ENCODE assay signal across 8 cellular contexts in the genomic region with DNA sequence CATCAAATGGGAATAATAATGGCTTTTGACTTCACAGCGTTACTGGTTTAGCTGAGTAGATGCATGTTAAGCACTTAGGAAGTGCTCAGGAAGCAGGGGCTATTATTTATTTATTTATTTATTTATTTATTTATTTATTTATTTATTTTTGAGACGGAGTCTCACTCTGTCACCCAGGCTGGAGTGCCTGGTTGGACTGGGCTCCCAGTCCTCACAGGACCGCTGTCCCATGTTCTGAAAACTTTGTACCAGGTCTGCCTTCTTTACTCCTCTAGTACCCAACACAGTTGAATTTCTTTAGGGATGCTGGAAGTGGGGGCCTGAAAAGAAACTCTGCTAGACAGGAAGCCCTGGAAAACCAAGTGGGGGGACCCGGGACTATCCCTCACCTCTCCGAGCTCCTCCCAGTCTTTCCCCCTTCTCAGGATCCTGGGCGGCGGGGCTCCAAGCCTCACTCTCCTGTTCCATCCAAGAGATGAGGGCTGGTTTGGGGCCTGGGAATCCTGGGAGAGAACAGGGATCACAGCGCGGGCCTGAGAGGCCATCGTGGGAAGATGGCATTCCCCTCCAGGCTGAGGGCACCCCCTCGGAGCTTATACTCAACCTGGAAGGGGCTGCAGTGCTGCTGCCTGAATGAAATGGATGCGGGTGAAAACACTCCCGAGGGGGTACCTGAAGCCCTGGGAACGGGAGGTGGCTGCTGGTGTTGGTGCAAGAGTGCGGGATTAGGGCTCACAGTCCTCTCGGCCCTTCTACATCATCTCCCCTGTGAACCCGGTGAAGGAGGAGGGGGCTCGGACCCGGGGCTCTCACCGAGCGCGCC. TPM values are rescaled to one million over a fixed set of nuclear protein-coding genes. Genes with fewer than 3 reads are reported as not detected.
DNase-seq lines count a peak whose midpoint lies in the region; ATAC-seq and TF ChIP-seq lines count a peak whose summit lies in the region.

No MANE protein-coding gene starts in this region.

- H3K79me2 ChIP-seq in OCI-LY1 (ENCODE audit: insufficient read depth, low read length) = peaks cover 23% of the 10 kb centered on the region

- no peaks in the 10 kb centered on the region for H3K36me3 Mint-ChIP-seq in memory B cell

- H3K4me1 ChIP-seq in OCI-LY1 (ENCODE audit: insufficient read depth, low read length, severe bottlenecking) (peaks cover 51% of the 10 kb centered on the region), urinary bladder (ENCODE audit: insufficient read depth) (peaks cover 2% of the 10 kb centered on the region)

- no peaks in the 10 kb centered on the region for H3F3A ChIP-seq in OCI-LY1 (ENCODE audit: insufficient read depth, low read length)

- no peak overlapping the region for H2AFZ ChIP-seq in OCI-LY1 (ENCODE audit: low read length)

- H4K20me1 ChIP-seq in OCI-LY1 (ENCODE audit: insufficient read depth, low read length) = no peaks in the 10 kb centered on the region

- H3K9me3 ChIP-seq in OCI-LY1 (ENCODE audit: low read length) = no peaks in the 10 kb centered on the region

- peak overlapping the region; percentile 94 for H3K27ac Mint-ChIP-seq in memory B cell

- H3K4me1 Mint-ChIP-seq in memory B cell = peaks cover 25% of the 10 kb centered on the region

- no peaks in the 10 kb centered on the region for H3K27me3 Mint-ChIP-seq in memory B cell

- H3K27ac ChIP-seq in OCI-LY1 (ENCODE audit: low read depth, low read length, poor library complexity, severe bottlenecking) (peak overlapping the region; percentile 67), urinary bladder (ENCODE audit: low read depth) (peak overlapping the region; percentile 97)

- peak overlapping the region; percentile 86 for H3K4me2 ChIP-seq in OCI-LY1 (ENCODE audit: low read length)

- no peaks in the 10 kb centered on the region for H3K36me3 ChIP-seq in OCI-LY1 (ENCODE audit: insufficient read depth, low read length)
- H3K36me3 ChIP-seq in urinary bladder (ENCODE audit: insufficient read depth) = no peaks in the 10 kb centered on the region

- TF ChIP-seq CTCF in OCI-LY1 (IDR thresholded peaks at IDR 0.05; ENCODE audit: low read length) = no peak

- H3K4me3 ChIP-seq in OCI-LY1 (ENCODE audit: low read depth, low read length, poor library complexity, severe bottlenecking) = peak overlapping the region; percentile 89
- peak overlapping the region; percentile 71 for H3K4me3 ChIP-seq in urinary bladder (ENCODE audit: low read depth, low read length)

- H3K9ac ChIP-seq in OCI-LY1 (ENCODE audit: low read length) = peak overlapping the region; percentile 91

- WGBS in urinary bladder = 7% methylated on average over 22 of the region's 22 CpGs

- H3K9me2 ChIP-seq in OCI-LY1 (ENCODE audit: low read depth, low read length) = no peaks in the 10 kb centered on the region

- ATAC-seq in memory B cell (ENCODE audit: low read depth) = no peak

- DNase-seq in DMS79 treated with DMSO at 0.1 percent for 48 hours (lab: John Stamatoyannopoulos, UW) = peak; percentile 60
- DNase-seq in DMS79 (lab: John Stamatoyannopoulos, UW) = no peak
- DNase-seq in ecto neural progenitor cell (ENCODE audit: low spot score) = peak; percentile 61
- DNase-seq in memory B cell (ENCODE audit: low spot score in 2 of 2) = no peak
- DNase-seq in retina = no peak
- no peak for DNase-seq in SHP77 (lab: John Stamatoyannopoulos, UW)

- H3K9me3 Mint-ChIP-seq in memory B cell = no peaks in the 10 kb centered on the region

- no peaks in the 10 kb centered on the region for H3K27me3 ChIP-seq in OCI-LY1 (ENCODE audit: insufficient read depth, low read length)

- peak overlapping the region; percentile 86 for H3K4me3 Mint-ChIP-seq in memory B cell

RNA-seq across cellular contexts. Expression of a gene that starts 0.7 kb away (rescaled TPM):
- total RNA-seq in urinary bladder = 10.0 TPM
- polyA plus RNA-seq in urinary bladder = 15.6 TPM

RNA-seq across cellular contexts. Expression of a gene that starts 12.7 kb away (rescaled TPM):
- 5.7 TPM for total RNA-seq in urinary bladder
- 8.1 TPM for polyA plus RNA-seq in urinary bladder

RNA-seq across cellular contexts. Expression of a gene that starts 14.7 kb away (rescaled TPM):
- 15.7 TPM for total RNA-seq in urinary bladder
- 7.5 TPM for polyA plus RNA-seq in urinary bladder

RNA-seq across cellular contexts. Expression of a gene that starts 36.2 kb away (rescaled TPM):
- total RNA-seq in urinary bladder = 13.3 TPM
- 11.9 TPM for polyA plus RNA-seq in urinary bladder

RNA-seq across cellular contexts. Expression of a gene that starts 39.4 kb away (rescaled TPM):
- 5.6 TPM for total RNA-seq in urinary bladder
- polyA plus RNA-seq in urinary bladder = 8.8 TPM

Comparison
In these comparisons a context has a peak if more than half of its experiments do, and no peak if none do; other contexts are left out.
1. DNase-seq: peak in DMS79 treated with DMSO at 0.1 percent for 48 hours (single experiment) and ecto neural progenitor cell (single experiment); none in DMS79 (single experiment), memory B cell (0 of 2), retina (single experiment) and SHP77 (0 of 2).